In genomic region chr17:10621397-10621796, GRCh38 we compare ENCODE assay signal across 22 cellular contexts.
"Had no signal": no experiment of that assay in that cellular context is flagged by ENCODE, and none has a peak within 500 bp of the region (broad histone marks: within the 10 kb centered on the region; RNA-seq: fewer than 3 reads in every experiment).

No MANE protein-coding gene starts in this region.

- H3K27ac ChIP-seq: dorsolateral prefrontal cortex, left ventricle myocardium inferior, lower lobe of right lung, neutrophil, right atrium auricular region, sigmoid colon, tibial artery, upper lobe of right lung, vagina had no signal

- H3K36me3 ChIP-seq: left ventricle myocardium inferior, lower lobe of right lung, neutrophil, right atrium auricular region, sigmoid colon, tibial artery, upper lobe of right lung, vagina had no signal

- ATAC-seq: left cardiac atrium; lower lobe of right lung; naive thymus-derived CD4-positive, alpha-beta T cell; upper lobe of right lung had no signal

- H3K4me1 ChIP-seq: left ventricle myocardium inferior, lower lobe of right lung, right atrium auricular region, upper lobe of right lung had no signal

- FAIRE-seq: frontal cortex, kidney had no signal

- H3K4me3 ChIP-seq: dorsolateral prefrontal cortex, left ventricle myocardium inferior, lower lobe of right lung, right atrium auricular region, sigmoid colon, smooth muscle cell, tibial artery, upper lobe of right lung, vagina had no signal

- H3K27me3 ChIP-seq: dorsolateral prefrontal cortex, neutrophil, right atrium auricular region, sigmoid colon, tibial artery, upper lobe of right lung, vagina had no signal

- DNase-seq: cortex of kidney; dorsolateral prefrontal cortex; effector CD8-positive, alpha-beta T cell; kidney; left cardiac atrium; left ventricle myocardium inferior; lower lobe of right lung; mesenchymal stem cell; midbrain; naive thymus-derived CD4-positive, alpha-beta T cell; nephron progenitor cell; posterior cingulate gyrus; sigmoid colon; stimulated activated CD4-positive, alpha-beta T cell treated with anti-CD3 and anti-CD28 coated beads, Interleukin-2, amount 100 ng/mL, for 48 hours; stimulated activated naive CD4-positive, alpha-beta T cell treated with Interleukin-2 at 50 U/mL for 16 hours; tibial artery; upper lobe of right lung had no signal

- H3K4me2 ChIP-seq: smooth muscle cell had no signal

- H3K9me3 ChIP-seq: left ventricle myocardium inferior, lower lobe of right lung, neutrophil, right atrium auricular region, sigmoid colon, tibial artery, upper lobe of right lung, vagina had no signal
